Comparison of ENCODE assay signal across 8 cellular contexts in the genomic region with DNA sequence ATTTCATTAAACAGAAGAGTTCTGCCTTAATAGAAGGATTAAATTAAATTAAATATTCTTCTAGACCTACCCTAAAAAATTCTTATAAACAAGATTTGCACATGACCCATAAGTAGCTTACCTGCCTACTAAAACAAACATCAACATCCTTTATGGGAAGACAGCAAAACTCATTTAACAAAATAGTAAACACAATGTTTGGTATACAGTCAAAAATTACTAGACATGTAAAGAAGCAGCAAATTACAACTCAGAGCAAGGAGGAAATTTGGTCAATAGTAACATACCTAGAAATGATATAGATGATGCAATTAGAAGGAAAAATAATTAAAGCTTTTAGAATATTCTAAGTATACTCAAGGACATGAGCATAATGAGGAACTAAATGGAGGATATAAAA.
"Had no signal": no experiment of that assay in that cellular context is flagged by ENCODE, and none has a peak within 500 bp of the region (broad histone marks: within the 10 kb centered on the region; RNA-seq: fewer than 3 reads in every experiment).

No MANE protein-coding gene starts in this region.

- H3K9me3 ChIP-seq: HAP-1 had no signal

- H3K27ac ChIP-seq: GM23248 had no signal

- DNase-seq: GM23248, GOT3, H7, H9, HCEC 1CT, HFFc6 had no signal

- H3K36me3 ChIP-seq: HAP-1 had no signal

- H3K4me3 ChIP-seq: GM23248, GM23338, HAP-1 had no signal

- H3K4me1 ChIP-seq: HAP-1 had no signal
